In genomic region chr13:84570831-84571230, GRCh38 we compare ENCODE assay signal across 1 cellular context.
TF ChIP-seq lines count a peak whose summit lies in the region.

No MANE protein-coding gene starts in this region.

TF ChIP-seq in IMR-90, 13 proteins besides CTCF, POLR2A, EP300 and RAD21 (continued from another document):
- TF ChIP-seq FOS (IDR thresholded peaks at IDR 0.05; ENCODE audit: low read depth, low read length) = no peak
- no peak for TF ChIP-seq MAZ (IDR thresholded peaks at IDR 0.05; ENCODE audit: borderline replicate concordance, low read depth, low read length)
- no peak for TF ChIP-seq BHLHE40 (IDR thresholded peaks at IDR 0.05; ENCODE audit: low read depth, low read length)
- no peak for TF ChIP-seq MAFK (IDR thresholded peaks at IDR 0.05; ENCODE audit: low read depth, low read length)
